9 cellular contexts compared by ENCODE assay signal in genomic region chr7:52017802-52018679, GRCh38.
DNase-seq lines count a peak whose midpoint lies in the region; ATAC-seq and TF ChIP-seq lines count a peak whose summit lies in the region.
"Had no signal": no experiment of that assay in that cellular context is flagged by ENCODE, and none has a peak within 500 bp of the region (broad histone marks: within the 10 kb centered on the region; RNA-seq: fewer than 3 reads in every experiment).

No MANE protein-coding gene starts in this region.

- TF ChIP-seq POLR2A in suprapubic skin (IDR thresholded peaks at IDR 0.05): no peak

- H3K4me1 ChIP-seq in suprapubic skin: no peaks in the 10 kb centered on the region

- H3K27me3 ChIP-seq in GM06990 (replicated peaks; ENCODE audit: control insufficient read depth, insufficient read depth, low read length): no peaks in the 10 kb centered on the region
- no peaks in the 10 kb centered on the region for H3K27me3 ChIP-seq in kidney epithelial cell (ENCODE audit: control insufficient read depth, insufficient read depth, low read length)
- H3K27me3 ChIP-seq in suprapubic skin: no peaks in the 10 kb centered on the region

- peak; percentile 56 for ATAC-seq in HG02610 (IDR thresholded peaks at IDR 0.05; ENCODE audit: unreplicated experiment)
- ATAC-seq in HG03280 (IDR thresholded peaks at IDR 0.05; ENCODE audit: unreplicated experiment): no peak

- WGBS in suprapubic skin: 75% methylated on average over 8 of the region's 8 CpGs

- TF ChIP-seq EP300 in suprapubic skin (IDR thresholded peaks at IDR 0.05): no peak

- H3K36me3 ChIP-seq in GM06990 (ENCODE audit: control insufficient read depth, insufficient read depth, low read length): no peaks in the 10 kb centered on the region
- H3K36me3 ChIP-seq in kidney epithelial cell (ENCODE audit: control insufficient read depth, insufficient read depth, low read length): no peaks in the 10 kb centered on the region
- H3K36me3 ChIP-seq in suprapubic skin: no peaks in the 10 kb centered on the region
- H3K36me3 ChIP-seq: thoracic aorta had no signal

- DNase-seq in GM06990 (ENCODE audit: extremely low read depth, insufficient read length): no peak
- peak; percentile 66 for DNase-seq in RPMI8226
- no peak for DNase-seq in kidney epithelial cell (ENCODE audit: low read depth)
- DNase-seq in T-helper 9 cell: no peak
- no peak for DNase-seq in foreskin fibroblast
- DNase-seq in suprapubic skin (ENCODE audit: low spot score in 2 of 2): no peak

- H3K4me3 ChIP-seq in GM06990 (replicated peaks; ENCODE audit: low read depth, low read length) (no peak overlapping the region), kidney epithelial cell (ENCODE audit: low read depth, low read length) (no peak overlapping the region), foreskin fibroblast (ENCODE audit: low read depth in 1 of 2, low read length in 2 of 2) (no peak overlapping the region), suprapubic skin (no peak overlapping the region)
- H3K4me3 ChIP-seq: thoracic aorta had no signal

- no peaks in the 10 kb centered on the region for H3K9me3 ChIP-seq in suprapubic skin
- H3K9me3 ChIP-seq: thoracic aorta had no signal

- TF ChIP-seq CTCF in GM06990 (IDR thresholded peaks at IDR 0.05; ENCODE audit: insufficient read depth, low read length, poor library complexity, severe bottlenecking): peak; percentile 25
- peak; percentile 71 for TF ChIP-seq CTCF in kidney epithelial cell (IDR thresholded peaks at IDR 0.05; ENCODE audit: insufficient read depth, low read length, poor library complexity, severe bottlenecking)
- TF ChIP-seq CTCF in foreskin fibroblast (IDR thresholded peaks at IDR 0.05; ENCODE audit: low read depth, low read length): no peak
- TF ChIP-seq CTCF in suprapubic skin (IDR thresholded peaks at IDR 0.05): no peak

- H3K27ac ChIP-seq in suprapubic skin: no peak overlapping the region
- H3K27ac ChIP-seq: thoracic aorta had no signal

Comparison
In these comparisons a context has a peak if more than half of its experiments do, and no peak if none do; other contexts are left out.
1. CTCF ChIP-seq: peak in GM06990 (single experiment) and kidney epithelial cell (single experiment); none in foreskin fibroblast (single experiment) and suprapubic skin (0 of 2).